8 cellular contexts compared by ENCODE assay signal in the genomic region with DNA sequence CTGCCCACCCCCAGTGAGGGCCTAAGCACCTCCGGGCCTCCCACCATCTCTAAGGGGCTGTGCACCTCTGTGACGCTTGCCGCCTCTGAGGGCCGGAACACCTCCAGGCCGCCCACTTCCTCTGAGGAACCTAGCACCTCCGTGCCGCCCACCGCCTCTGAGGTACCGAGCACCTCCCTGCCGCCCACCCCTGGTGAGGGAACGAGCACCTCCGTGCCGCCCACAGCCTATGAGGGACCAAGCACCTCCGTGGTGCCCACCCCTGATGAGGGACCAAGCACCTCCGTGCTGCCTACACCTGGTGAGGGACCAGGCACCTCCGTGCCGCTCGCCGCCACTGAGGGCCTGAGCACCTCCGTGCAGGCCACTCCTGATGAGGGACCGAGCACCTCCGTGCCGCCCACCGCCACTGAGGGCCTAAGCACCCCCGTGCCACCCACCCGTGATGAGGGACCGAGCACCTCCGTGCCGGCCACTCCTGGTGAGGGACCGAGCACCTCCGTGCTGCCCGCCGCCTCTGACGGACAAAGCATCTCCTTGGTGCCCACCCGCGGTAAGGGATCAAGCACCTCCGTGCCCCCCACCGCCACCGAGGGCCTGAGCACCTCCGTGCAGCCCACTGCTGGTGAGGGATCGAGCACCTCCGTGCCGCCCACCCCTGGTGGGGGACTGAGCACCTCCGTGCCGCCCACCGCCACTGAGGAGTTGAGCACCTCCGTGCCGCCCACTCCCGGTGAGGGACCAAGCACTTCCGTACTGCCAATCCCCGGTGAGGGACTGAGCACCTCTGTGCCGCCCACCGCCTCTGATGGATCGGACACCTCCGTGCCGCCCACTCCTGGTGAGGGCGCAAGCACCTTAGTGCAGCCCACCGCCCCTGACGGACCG.
DNase-seq lines count a peak whose midpoint lies in the region; ATAC-seq and TF ChIP-seq lines count a peak whose summit lies in the region.

No MANE protein-coding gene starts in this region.

- H3K9me3 ChIP-seq in muscle layer of colon (ENCODE audit: low read length), result no peaks in the 10 kb centered on the region

- H3K27ac ChIP-seq in muscle layer of colon (ENCODE audit: low read depth, low read length) (no peak overlapping the region), substantia nigra (ENCODE audit: low read depth, low read length, poor library complexity, severe bottlenecking) (peak overlapping the region; percentile 53)

- peak overlapping the region; percentile 60 to 72 for H3K4me3 ChIP-seq in muscle layer of colon (ENCODE audit: low read depth in 1 of 2, low read length in 2 of 2)

- peak; percentile 51 to 59 for DNase-seq in activated CD4-positive, alpha-beta T cell treated with anti-CD3 and anti-CD28 coated beads for 4 hours
- DNase-seq in effector CD8-positive, alpha-beta T cell (lab: John Stamatoyannopoulos, UW), result peak; percentile 41
- peak in 14 of 49 donors; percentile 0 to 29 (median 4) for DNase-seq in substantia nigra (lab: John Stamatoyannopoulos, UW)
- DNase-seq in GM20000 (ENCODE audit: low spot score), result no peak
- no peak for DNase-seq in hippocampal formation (lab: John Stamatoyannopoulos, UW)

- ATAC-seq in GM19328 (IDR thresholded peaks at IDR 0.05; ENCODE audit: unreplicated experiment) (peak; percentile 35), HG03103 (IDR thresholded peaks at IDR 0.05; ENCODE audit: low read depth, unreplicated experiment) (peak; percentile 42)

- peaks cover 9% of the 10 kb centered on the region for H3K4me1 ChIP-seq in muscle layer of colon (ENCODE audit: insufficient read depth, low read length)

- H3K9ac ChIP-seq in muscle layer of colon (ENCODE audit: low read length), result peak overlapping the region; percentile 14

- no peaks in the 10 kb centered on the region for H3K36me3 ChIP-seq in muscle layer of colon (ENCODE audit: insufficient read depth, low read length)

- no peaks in the 10 kb centered on the region for H3K27me3 ChIP-seq in muscle layer of colon (ENCODE audit: control insufficient read depth in 1 of 2, insufficient read depth in 2 of 2, low read length in 2 of 2)

- TF ChIP-seq CTCF in GM20000 (IDR thresholded peaks at IDR 0.05; ENCODE audit: extremely low read depth, missing control alignments), result no peak

Comparison
In these comparisons a context has a peak if more than half of its experiments do, and no peak if none do; other contexts are left out.
1. DNase-seq: peak in activated CD4-positive, alpha-beta T cell treated with anti-CD3 and anti-CD28 coated beads for 4 hours (2 of 2) and effector CD8-positive, alpha-beta T cell (single experiment); none in GM20000 (single experiment) and hippocampal formation (0 of 2).